ENCODE assay signal across 18 cellular contexts in genomic region chr5:138905541-138905940, GRCh38. TPM values are rescaled to one million over a fixed set of nuclear protein-coding genes. Genes with fewer than 3 reads are reported as not detected.
DNase-seq lines count a peak whose midpoint lies in the region; ATAC-seq, FAIRE-seq and TF ChIP-seq lines count a peak whose summit lies in the region.
"Had no signal": no experiment of that assay in that cellular context is flagged by ENCODE, and none has a peak within 500 bp of the region (broad histone marks: within the 10 kb centered on the region; RNA-seq: fewer than 3 reads in every experiment).

No MANE protein-coding gene starts in this region.

- POLR2A ChIA-PET in A549 (lab: Yijun Ruan, JAX), result no interaction called here

- FAIRE-seq in A549 (lab: Jason Lieb, UNC), result no peak
- FAIRE-seq: GM12891, K562 had no signal

- in situ Hi-C loops in astrocyte of the spinal cord (cut with HindIII; ENCODE audit: low sequenced_read_pairs), result no loop called here

- H3K4me1 ChIP-seq in A549 (peaks cover 29% of the 10 kb centered on the region), left lung (peaks cover 0 to 12% of the 10 kb centered on the region in 2 donors)
- H3K4me1 ChIP-seq: suprapubic skin had no signal

- 11% methylated on average over 1 of the region's 1 CpG for WGBS in A549 (ENCODE audit: missing lambda C conversion rate)

- TF ChIP-seq RAD21 in A549 (conservative IDR thresholded peaks at IDR 0.05 in 1 of 2, IDR thresholded peaks at IDR 0.05 in 1 of 2), result no peak

- peaks cover 0 to 79% of the 10 kb centered on the region in 2 donors for H3K36me3 ChIP-seq in left lung

- no peaks in the 10 kb centered on the region for H3K27me3 ChIP-seq in left lung
- H3K27me3 ChIP-seq: heart right ventricle, suprapubic skin had no signal

- no peak for TF ChIP-seq CTCF in A549 (IDR thresholded peaks at IDR 0.05)
- no peak for TF ChIP-seq CTCF in astrocyte of the spinal cord (IDR thresholded peaks at IDR 0.05; ENCODE audit: low read depth, low read length)
- TF ChIP-seq CTCF in left lung (IDR thresholded peaks at IDR 0.05), result no peak

- intact Hi-C loops in left lung (cut with DNase I), result no loop called here

- TF ChIP-seq POLR2A in A549 (IDR thresholded peaks at IDR 0.05; ENCODE audit: low read length), result no peak

- no peak overlapping the region for H3K4me3 ChIP-seq in A549
- H3K4me3 ChIP-seq in astrocyte of the spinal cord (ENCODE audit: low read depth, low read length), result no peak overlapping the region
- H3K4me3 ChIP-seq in left lung, result no peak overlapping the region
- H3K4me3 ChIP-seq: heart right ventricle, K562, suprapubic skin had no signal

- ATAC-seq in A549, result peak; percentile 83 to 86
- peak; percentile 77 for ATAC-seq in left lung
- ATAC-seq: activated CD8-positive, alpha-beta T cell treated with anti-CD3 and anti-CD28 coated beads, Interleukin-2, amount 10 ng/mL, durations not matched to agents 7 days and 5 days; heart right ventricle; K562; Right ventricle myocardium inferior had no signal

- H3K4me2 ChIP-seq in A549, result peak overlapping the region; percentile 44; the same call in 2 of the 3 replicates

- H3K27ac ChIP-seq in A549, result no peak overlapping the region
- no peak overlapping the region for H3K27ac ChIP-seq in left lung
- H3K27ac ChIP-seq: heart right ventricle, suprapubic skin had no signal

- TF ChIP-seq EP300 in A549 (IDR thresholded peaks at IDR 0.05), result no peak

- CTCF ChIA-PET in A549 (lab: Yijun Ruan, JAX), result interaction anchor here (1.7 kb wide), 1 partner anchor 10 kb away, joined by 3 read pairs; no protein-coding TSS in a partner anchor

- H3K9me3 ChIP-seq in A549 (no peaks in the 10 kb centered on the region), left lung (no peaks in the 10 kb centered on the region)
- H3K9me3 ChIP-seq: heart right ventricle, suprapubic skin had no signal

- peak in 1 of 2 experiments; percentile 53 for DNase-seq in A549 (ENCODE audit: low read depth in 1 of 2, low spot score in 1 of 2)
- peak; percentile 12 for DNase-seq in HS-27A (ENCODE audit: low read depth)
- peak; percentile 54 for DNase-seq in astrocyte of the spinal cord (ENCODE audit: low read depth, low spot score)
- no peak for DNase-seq in left lung
- no peak for DNase-seq in SKM-1 (lab: John Stamatoyannopoulos, UW; ENCODE audit: unreplicated experiment)
- DNase-seq in NOMO-1 treated with dmso at 0.1 percent for 144 hours (lab: John Stamatoyannopoulos, UW; ENCODE audit: unreplicated experiment), result no peak
- no peak for DNase-seq in T-helper 9 cell
- DNase-seq in NCI-H2227 (lab: John Stamatoyannopoulos, UW; ENCODE audit: unreplicated experiment), result no peak
- DNase-seq: activated CD8-positive, alpha-beta T cell treated with anti-CD3 and anti-CD28 coated beads, Interleukin-2, amount 10 ng/mL, durations not matched to agents 7 days and 5 days; activated effector memory CD4-positive, alpha-beta T cell treated with Interleukin-2 at 50 U/mL for 16 hours; DMS153; heart right ventricle; NCI-H1436 treated with DMSO at 0.1 percent for 48 hours; occipital lobe had no signal

TF ChIP-seq in A549, 52 proteins besides CTCF, POLR2A, EP300 and RAD21:
- TF ChIP-seq REST (IDR thresholded peaks at IDR 0.05) (no peak), RFX5 (IDR thresholded peaks at IDR 0.05) (no peak), ZSCAN20 (CRISPR knock-in tag; IDR thresholded peaks at IDR 0.05) (no peak), FOSL2 (IDR thresholded peaks at IDR 0.05) (no peak), FOSL2 (CRISPR knock-in tag; IDR thresholded peaks at IDR 0.05) (peak; percentile 32; the same call in 1 of the 2 replicates), TFCP2L1 (CRISPR knock-in tag; IDR thresholded peaks at IDR 0.05) (no peak), KDM5A (IDR thresholded peaks at IDR 0.05) (no peak), MAFK (IDR thresholded peaks at IDR 0.05; ENCODE audit: partially characterized antibody) (peak; percentile 4), ESRRA (IDR thresholded peaks at IDR 0.05; ENCODE audit: borderline replicate concordance, low read length) (no peak), EHF (CRISPR knock-in tag; IDR thresholded peaks at IDR 0.05) (no peak)
- TF ChIP-seq, protein P1, sequence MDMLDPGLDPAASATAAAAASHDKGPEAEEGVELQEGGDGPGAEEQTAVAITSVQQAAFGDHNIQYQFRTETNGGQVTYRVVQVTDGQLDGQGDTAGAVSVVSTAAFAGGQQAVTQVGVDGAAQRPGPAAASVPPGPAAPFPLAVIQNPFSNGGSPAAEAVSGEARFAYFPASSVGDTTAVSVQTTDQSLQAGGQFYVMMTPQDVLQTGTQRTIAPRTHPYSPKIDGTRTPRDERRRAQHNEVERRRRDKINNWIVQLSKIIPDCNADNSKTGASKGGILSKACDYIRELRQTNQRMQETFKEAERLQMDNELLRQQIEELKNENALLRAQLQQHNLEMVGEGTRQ (IDR thresholded peaks at IDR 0.05), result no peak

RNA-seq across cellular contexts. Expression of gene LRRTM2, which starts 30.4 kb away (rescaled TPM):
- polyA plus RNA-seq in A549 (2011; rRNA removed) (not detected in 2 replicates), A549 (2017; fragmentation: RNase III; extraction: RNeasy Plus Mini Kit Qiagen cat#74134 plus additional on column Dnase treatment) (not detected in 3 replicates)
- polyA plus RNA-seq in A549 (2012; cell fraction: cytosol; rRNA removed), result not detected in 2 replicates
- polyA plus RNA-seq in A549 (2012; cell fraction: nucleus; rRNA removed), result 0.02 TPM in 1 of 2 replicates, not detected in the other
- polyA minus RNA-seq in A549 (2011; rRNA and poly(A)+ RNA removed), result not detected in 2 replicates
- total RNA-seq in left lung, result under 1 TPM; 0.16 to 0.38 TPM
- total RNA-seq: Right ventricle myocardium inferior had no signal

Comparison
In these comparisons a context has a peak if more than half of its experiments do, and no peak if none do; other contexts are left out.
1. DNase-seq: peak in HS-27A (single experiment) and astrocyte of the spinal cord (single experiment); none in left lung (0 of 2), SKM-1 (single experiment), NOMO-1 treated with dmso at 0.1 percent for 144 hours (single experiment), T-helper 9 cell (single experiment) and NCI-H2227 (single experiment).